In the genomic region with DNA sequence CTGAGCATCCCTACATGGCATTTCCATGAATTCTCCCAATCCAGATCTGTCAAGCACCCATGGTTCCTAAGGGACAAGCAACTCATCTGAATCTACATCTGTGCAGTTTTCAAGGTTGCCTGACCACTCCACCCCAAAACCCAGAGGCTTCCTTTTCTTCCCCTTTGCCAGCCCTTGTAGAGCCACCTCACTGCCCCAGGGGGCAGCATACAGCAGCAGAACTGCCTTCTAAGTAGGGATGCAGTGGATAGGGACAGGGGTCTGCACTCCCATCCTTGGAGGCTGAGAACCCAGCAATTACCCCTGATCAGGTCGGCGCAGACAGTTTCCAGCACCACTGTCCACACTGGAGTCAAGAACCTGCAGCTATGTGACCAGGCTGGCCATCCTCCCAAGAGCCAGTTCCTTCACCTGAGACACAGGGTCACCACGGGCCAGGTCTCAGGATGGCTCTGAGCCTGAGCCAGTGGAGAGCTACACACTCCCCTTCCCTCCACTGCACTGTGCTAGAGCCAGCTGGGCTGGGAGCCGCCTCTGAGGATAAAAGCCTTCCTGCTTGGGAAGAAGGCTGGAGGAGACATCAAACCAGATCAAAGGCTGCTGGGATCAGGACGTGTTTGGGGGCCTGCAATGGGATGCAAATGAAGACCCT, we compare ENCODE assay signal across 12 cellular contexts.
DNase-seq lines count a peak whose midpoint lies in the region; ATAC-seq and TF ChIP-seq lines count a peak whose summit lies in the region.
"Had no signal": no experiment of that assay in that cellular context is flagged by ENCODE, and none has a peak within 500 bp of the region (broad histone marks: within the 10 kb centered on the region; RNA-seq: fewer than 3 reads in every experiment).

No MANE protein-coding gene starts in this region.

- H3K4me2 ChIP-seq in HCT116 (ENCODE audit: low read length) = no peak overlapping the region

- peak; percentile 36 for TF ChIP-seq RAD21 in HCT116 (IDR thresholded peaks at IDR 0.05; ENCODE audit: low read depth)

- H3K36me3 ChIP-seq in BJ (ENCODE audit: control insufficient read depth, insufficient read depth, low read length) = no peaks in the 10 kb centered on the region
- no peaks in the 10 kb centered on the region for H3K36me3 ChIP-seq in HCT116 (ENCODE audit: control insufficient read depth in 1 of 2, insufficient read depth in 2 of 2, low read length in 2 of 2)
- H3K36me3 ChIP-seq: left lung had no signal

- H3K9ac ChIP-seq in HCT116 (ENCODE audit: low read length) = no peak overlapping the region

- CTCF ChIA-PET in BJ (lab: Yijun Ruan, JAX) (no interaction called here), HCT116 (lab: Charles Lee) (no interaction called here)

- H4K20me1 ChIP-seq in HCT116 (ENCODE audit: insufficient read depth) = no peaks in the 10 kb centered on the region

- H3K27ac ChIP-seq in HCT116 (ENCODE audit: low read depth, low read length) (no peak overlapping the region), VCaP (no peak overlapping the region)
- H3K27ac ChIP-seq: left lung had no signal

- TF ChIP-seq CTCF in BJ (IDR thresholded peaks at IDR 0.05; ENCODE audit: insufficient read depth, low read depth, low read length) (peak; percentile 44), HCT116 (IDR thresholded peaks at IDR 0.05 in 2 of 3, conservative IDR thresholded peaks at IDR 0.05 in 1 of 3; ENCODE audit: borderline replicate concordance in 1 of 3, insufficient read depth in 1 of 3, low read depth in 2 of 3, low read length in 2 of 3) (peak; percentile 4 to 77 (median 70); a peak in 4 of 6 replicates), VCaP (conservative IDR thresholded peaks at IDR 0.05) (peak; percentile 47; the same call in 1 of the 2 replicates)

- DNase-seq in BJ (ENCODE audit: low read depth) (no peak), HCT116 (ENCODE audit: low read depth, low spot score) (no peak), islet precursor cell (peak; percentile 64), NCI-H774 (lab: John Stamatoyannopoulos, UW) (no peak), anterior cingulate cortex (lab: John Stamatoyannopoulos, UW) (no peak), putamen (ENCODE audit: low spot score) (no peak)
- no peak for DNase-seq in activated effector memory CD4-positive, alpha-beta T cell treated with Interleukin-2 at 50 U/mL for 16 hours
- DNase-seq: activated effector memory CD4-positive, alpha-beta T cell treated with anti-CD3 and anti-CD28 coated beads, Interleukin-2, amount 50 U/mL, for 16 hours; DMS153 had no signal

- no peaks in the 10 kb centered on the region for H3K9me3 ChIP-seq in HCT116 (ENCODE audit: control insufficient read depth in 1 of 2, insufficient read depth in 1 of 2, low read depth in 1 of 2, low read length in 2 of 2)
- H3K9me3 ChIP-seq: left lung had no signal

- H3K4me1 ChIP-seq in HCT116 (ENCODE audit: control insufficient read depth in 1 of 2, insufficient read depth in 2 of 2, low read length in 2 of 2) = no peaks in the 10 kb centered on the region
- H3K4me1 ChIP-seq: left lung had no signal

- no peaks in the 10 kb centered on the region for H3K79me2 ChIP-seq in HCT116 (ENCODE audit: insufficient read depth, low read length)

- RAD21 ChIA-PET in HCT116 (lab: Charles Lee; ENCODE audit: low non-redundant PET in 1 of 2, low total read pairs in 2 of 2, uncharacterized antibody in 2 of 2, unreplicated experiment in 2 of 2) = no interaction called here

- intact Hi-C loops in HCT116 (cut with micrococcal nuclease) = no loop called here

- H3K27me3 ChIP-seq in BJ (ENCODE audit: control insufficient read depth, insufficient read depth, low read length) = peaks cover under 1% of the 10 kb centered on the region
- peaks cover 36% of the 10 kb centered on the region for H3K27me3 ChIP-seq in HCT116 (ENCODE audit: insufficient read depth, low read length)

- no peak overlapping the region for H2AFZ ChIP-seq in HCT116 (ENCODE audit: low read depth, low read length, poor library complexity, severe bottlenecking)

- H3K9me2 ChIP-seq in HCT116 (ENCODE audit: insufficient read depth) = no peaks in the 10 kb centered on the region

- no peak overlapping the region for H3K4me3 ChIP-seq in BJ (ENCODE audit: low read depth, low read length)
- no peak overlapping the region for H3K4me3 ChIP-seq in HCT116 (replicated peaks in 1 of 2; ENCODE audit: low read depth in 1 of 2, low read length in 2 of 2)
- H3K4me3 ChIP-seq: left lung had no signal

- no TSS peak for BruUV-seq in HCT116 (replicated peaks; lab: Mats Ljungman, UMichigan)

- POLR2A ChIA-PET in BJ (lab: Charles Lee) = no interaction called here
- POLR2A ChIA-PET in HCT116 (lab: Charles Lee) = no interaction called here

- ATAC-seq in HCT116 = peak; percentile 82
- ATAC-seq: left lung, sciatic nerve had no signal

- no peak for TF ChIP-seq POLR2A in HCT116 (IDR thresholded peaks at IDR 0.05; ENCODE audit: borderline replicate concordance, extremely low read depth, insufficient read depth, insufficient read length)

TF ChIP-seq in HCT116, 20 proteins besides CTCF, POLR2A, EP300 and RAD21:
- no peak for TF ChIP-seq YY1 (IDR thresholded peaks at IDR 0.05; ENCODE audit: extremely low read depth, insufficient replicate concordance, low read depth, low read length)
